1 cellular context compared by ENCODE assay signal in genomic region chr3:11648735-11649134, GRCh38.
TF ChIP-seq lines count a peak whose summit lies in the region.

No MANE protein-coding gene starts in this region.

TF ChIP-seq in IMR-90, 13 proteins besides CTCF, POLR2A, EP300 and RAD21 (continued from another document):
- TF ChIP-seq ELK1 (IDR thresholded peaks at IDR 0.05; ENCODE audit: borderline replicate concordance, low read depth, low read length), result no peak
- no peak for TF ChIP-seq NFE2L2 (IDR thresholded peaks at IDR 0.05; ENCODE audit: low read depth, low read length)
- no peak for TF ChIP-seq BHLHE40 (IDR thresholded peaks at IDR 0.05; ENCODE audit: low read depth, low read length)
- TF ChIP-seq RFX5 (IDR thresholded peaks at IDR 0.05; ENCODE audit: low read depth, low read length), result no peak
- TF ChIP-seq, protein P1, sequence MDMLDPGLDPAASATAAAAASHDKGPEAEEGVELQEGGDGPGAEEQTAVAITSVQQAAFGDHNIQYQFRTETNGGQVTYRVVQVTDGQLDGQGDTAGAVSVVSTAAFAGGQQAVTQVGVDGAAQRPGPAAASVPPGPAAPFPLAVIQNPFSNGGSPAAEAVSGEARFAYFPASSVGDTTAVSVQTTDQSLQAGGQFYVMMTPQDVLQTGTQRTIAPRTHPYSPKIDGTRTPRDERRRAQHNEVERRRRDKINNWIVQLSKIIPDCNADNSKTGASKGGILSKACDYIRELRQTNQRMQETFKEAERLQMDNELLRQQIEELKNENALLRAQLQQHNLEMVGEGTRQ (IDR thresholded peaks at IDR 0.05; ENCODE audit: low read depth, low read length), result no peak
